8 cellular contexts compared by ENCODE assay signal in genomic region chr6:34235605-34236422, GRCh38. TPM values are rescaled to one million over a fixed set of nuclear protein-coding genes. Genes with fewer than 3 reads are reported as not detected.
DNase-seq lines count a peak whose midpoint lies in the region; ATAC-seq and TF ChIP-seq lines count a peak whose summit lies in the region.

No MANE protein-coding gene starts in this region.

- H3K4me3 ChIP-seq in AG09309 (ENCODE audit: control insufficient read depth, low read depth, low read length) (peak overlapping the region; percentile 83; the same call in 1 of the 2 replicates), fibroblast of mammary gland (ENCODE audit: control insufficient read depth, low read depth, low read length) (peak overlapping the region; percentile 68), neuronal stem cell (ENCODE audit: low read length in 2 of 2) (peak overlapping the region; percentile 85), upper lobe of right lung (peak overlapping the region; percentile 59)

- H2AFZ ChIP-seq in neuronal stem cell (ENCODE audit: low read length) = peak overlapping the region; percentile 90

- peak; percentile 2 for ATAC-seq in GM19397 (IDR thresholded peaks at IDR 0.05; ENCODE audit: unreplicated experiment)
- ATAC-seq in upper lobe of right lung = peak; percentile 58

- H3K9ac ChIP-seq in neuronal stem cell (ENCODE audit: low read depth, low read length, poor library complexity) = peak overlapping the region; percentile 100

- H3K27me3 Mint-ChIP-seq in activated T-helper 1 cell treated with anti-CD3 and anti-CD28 coated beads, Interleukin-12 subunit alpha, Interleukin-12 subunit beta, Interleukin-2, Interleukin-4 antibody, amounts not matched to agents 30 ng/mL and 10 ng/mL and 1 ng/mL, durations not matched to agents 14 hours and 24 hours and 36 hours (ENCODE audit: insufficient read depth) = no peaks in the 10 kb centered on the region

- peak overlapping the region; percentile 72 for H3K4me2 ChIP-seq in neuronal stem cell (ENCODE audit: insufficient read depth, low read length, poor library complexity, severe bottlenecking)

- no peak overlapping the region for H3K4ac ChIP-seq in neuronal stem cell (ENCODE audit: low read length)

- H3K4me1 ChIP-seq in neuronal stem cell (ENCODE audit: control insufficient read depth in 2 of 2, insufficient read depth in 1 of 2, low read depth in 1 of 2, low read length in 2 of 2) (peaks cover 2 to 19% of the 10 kb centered on the region in 2 donors), upper lobe of right lung (peaks cover 9% of the 10 kb centered on the region)

- H3K27ac Mint-ChIP-seq in activated T-helper 1 cell treated with anti-CD3 and anti-CD28 coated beads, Interleukin-12 subunit alpha, Interleukin-12 subunit beta, Interleukin-2, Interleukin-4 antibody, amounts not matched to agents 30 ng/mL and 10 ng/mL and 1 ng/mL, durations not matched to agents 14 hours and 24 hours and 36 hours = peak overlapping the region; percentile 92

- peak overlapping the region; percentile 100 for H3K23ac ChIP-seq in neuronal stem cell (ENCODE audit: low read depth, low read length, poor library complexity)

- DNase-seq in AG09309 (ENCODE audit: low read depth) (no peak), NCI-H226 (peak; percentile 89), fibroblast of mammary gland (ENCODE audit: low read depth) (peak; percentile 85), neuronal stem cell (ENCODE audit: low spot score) (peak; percentile 67), upper lobe of right lung (peak; percentile 85), HuH-7.5 (ENCODE audit: low spot score) (no peak)
- DNase-seq in activated T-helper 1 cell treated with anti-CD3 and anti-CD28 coated beads, Interleukin-12 subunit alpha, Interleukin-12 subunit beta, Interleukin-2, Interleukin-4 antibody, amounts not matched to agents 30 ng/mL and 10 ng/mL and 1 ng/mL, durations not matched to agents 14 hours and 24 hours and 36 hours (ENCODE audit: low spot score) = peak; percentile 38

- peaks cover 6 to 21% of the 10 kb centered on the region in 2 donors for H3K36me3 ChIP-seq in neuronal stem cell (replicated peaks in 1 of 2; ENCODE audit: control insufficient read depth in 2 of 2, insufficient read depth in 2 of 2, low read length in 2 of 2)
- peaks cover 4% of the 10 kb centered on the region for H3K36me3 ChIP-seq in upper lobe of right lung

- peak overlapping the region; percentile 94 for H3K27ac ChIP-seq in neuronal stem cell (replicated peaks; ENCODE audit: low read length)
- peak overlapping the region; percentile 89 for H3K27ac ChIP-seq in upper lobe of right lung

- no peak for TF ChIP-seq CTCF in AG09309 (IDR thresholded peaks at IDR 0.05; ENCODE audit: control insufficient read depth, insufficient read depth, low read depth, low read length, missing control alignments)
- TF ChIP-seq CTCF in fibroblast of mammary gland (conservative IDR thresholded peaks at IDR 0.05; ENCODE audit: control insufficient read depth, insufficient read depth, low read depth, low read length) = no peak
- TF ChIP-seq CTCF in upper lobe of right lung (IDR thresholded peaks at IDR 0.05) = no peak

- H2BK12ac ChIP-seq in neuronal stem cell (ENCODE audit: low read length) = no peak overlapping the region

- peak overlapping the region; percentile 72 for H3K14ac ChIP-seq in neuronal stem cell (ENCODE audit: low read length)

- no peak overlapping the region for H4K8ac ChIP-seq in neuronal stem cell (ENCODE audit: low read depth, low read length)

- H2BK5ac ChIP-seq in neuronal stem cell (ENCODE audit: low read length) = peak overlapping the region; percentile 19

- H2AK5ac ChIP-seq in neuronal stem cell (ENCODE audit: low read depth, low read length) = peak overlapping the region; percentile 88

- no peak overlapping the region for H4K91ac ChIP-seq in neuronal stem cell (ENCODE audit: low read depth, low read length, poor library complexity)

- H3K79me1 ChIP-seq in neuronal stem cell (ENCODE audit: low read depth, low read length) = peaks cover under 1% of the 10 kb centered on the region

- intact Hi-C loops in activated T-helper 1 cell treated with anti-CD3 and anti-CD28 coated beads, Interleukin-12 subunit alpha, Interleukin-12 subunit beta, Interleukin-2, Interleukin-4 antibody, amounts not matched to agents 30 ng/mL and 10 ng/mL and 1 ng/mL, durations not matched to agents 14 hours and 24 hours and 36 hours (cut with micrococcal nuclease) = loop anchor here (1.0 to 5.0 kb wide), 6 partner anchors 12 to 664 kb away; partner anchors contain the start of genes ANKS1A, SMIM29 and TAF11
- intact Hi-C loops in upper lobe of right lung (cut with DNase I) = no loop called here

- peak overlapping the region; percentile 86 for H3K4me3 Mint-ChIP-seq in activated T-helper 1 cell treated with anti-CD3 and anti-CD28 coated beads, Interleukin-12 subunit alpha, Interleukin-12 subunit beta, Interleukin-2, Interleukin-4 antibody, amounts not matched to agents 30 ng/mL and 10 ng/mL and 1 ng/mL, durations not matched to agents 14 hours and 24 hours and 36 hours

- H2BK15ac ChIP-seq in neuronal stem cell (ENCODE audit: low read length) = no peak overlapping the region

- H2BK120ac ChIP-seq in neuronal stem cell (ENCODE audit: low read depth, low read length) = peak overlapping the region; percentile 14

- H3K9me3 ChIP-seq in neuronal stem cell (replicated peaks in 1 of 2; ENCODE audit: control insufficient read depth in 2 of 2, insufficient read depth in 1 of 2, low read depth in 1 of 2, low read length in 2 of 2) (no peaks in the 10 kb centered on the region), upper lobe of right lung (no peaks in the 10 kb centered on the region)

- H3K18ac ChIP-seq in neuronal stem cell (ENCODE audit: low read length) = peak overlapping the region; percentile 98

- no peaks in the 10 kb centered on the region for H3K9me3 Mint-ChIP-seq in activated T-helper 1 cell treated with anti-CD3 and anti-CD28 coated beads, Interleukin-12 subunit alpha, Interleukin-12 subunit beta, Interleukin-2, Interleukin-4 antibody, amounts not matched to agents 30 ng/mL and 10 ng/mL and 1 ng/mL, durations not matched to agents 14 hours and 24 hours and 36 hours

- peaks cover 38% of the 10 kb centered on the region for H3K4me1 Mint-ChIP-seq in activated T-helper 1 cell treated with anti-CD3 and anti-CD28 coated beads, Interleukin-12 subunit alpha, Interleukin-12 subunit beta, Interleukin-2, Interleukin-4 antibody, amounts not matched to agents 30 ng/mL and 10 ng/mL and 1 ng/mL, durations not matched to agents 14 hours and 24 hours and 36 hours (ENCODE audit: low read depth)

- WGBS in neuronal stem cell (ENCODE audit: extremely low coverage in 2 of 2, insufficient read length in 2 of 2, insufficient replicate concordance in 1 of 2), 2 donors = no CpG with 5 or more reads among the region's 54 CpGs

- peaks cover 0 to 2% (median 0%) of the 10 kb centered on the region in 3 experiments for H3K27me3 ChIP-seq in neuronal stem cell (ENCODE audit: control insufficient read depth in 3 of 3, insufficient read depth in 3 of 3, low read depth in 1 of 3, low read length in 3 of 3)
- H3K27me3 ChIP-seq in upper lobe of right lung = no peaks in the 10 kb centered on the region

- peaks cover 19% of the 10 kb centered on the region for H3K36me3 Mint-ChIP-seq in activated T-helper 1 cell treated with anti-CD3 and anti-CD28 coated beads, Interleukin-12 subunit alpha, Interleukin-12 subunit beta, Interleukin-2, Interleukin-4 antibody, amounts not matched to agents 30 ng/mL and 10 ng/mL and 1 ng/mL, durations not matched to agents 14 hours and 24 hours and 36 hours (ENCODE audit: low read depth)

RNA-seq across cellular contexts. Expression of gene HMGA1, which starts 0.9 kb away (rescaled TPM):
- 415 and 438 TPM in 2 replicates for total RNA-seq in activated T-helper 1 cell treated with anti-CD3 and anti-CD28 coated beads, Interleukin-12 subunit alpha, Interleukin-12 subunit beta, Interleukin-2, Interleukin-4 antibody, amounts not matched to agents 30 ng/mL and 10 ng/mL and 1 ng/mL, durations not matched to agents 14 hours and 24 hours and 36 hours
- polyA plus RNA-seq in neuronal stem cell (2013, experiment 1 of 2) = 2,319 TPM
- polyA plus RNA-seq in neuronal stem cell (2013, experiment 2 of 2) = 2,280 TPM
- total RNA-seq in upper lobe of right lung = 54.7 TPM

RNA-seq across cellular contexts. Expression of gene SMIM29, which starts 13.0 kb away (rescaled TPM):
- total RNA-seq in activated T-helper 1 cell treated with anti-CD3 and anti-CD28 coated beads, Interleukin-12 subunit alpha, Interleukin-12 subunit beta, Interleukin-2, Interleukin-4 antibody, amounts not matched to agents 30 ng/mL and 10 ng/mL and 1 ng/mL, durations not matched to agents 14 hours and 24 hours and 36 hours = 14.3 and 15.0 TPM in 2 replicates
- 6.3 TPM for polyA plus RNA-seq in neuronal stem cell (2013, experiment 1 of 2)
- 6.1 TPM for polyA plus RNA-seq in neuronal stem cell (2013, experiment 2 of 2)
- 32.6 TPM for total RNA-seq in upper lobe of right lung

Comparison
In these comparisons a context has a peak if more than half of its experiments do, and no peak if none do; other contexts are left out.
1. DNase-seq: peak in NCI-H226 (single experiment), activated T-helper 1 cell treated with anti-CD3 and anti-CD28 coated beads, Interleukin-12 subunit alpha, Interleukin-12 subunit beta, Interleukin-2, Interleukin-4 antibody, amounts not matched to agents 30 ng/mL and 10 ng/mL and 1 ng/mL, durations not matched to agents 14 hours and 24 hours and 36 hours (single experiment), fibroblast of mammary gland (single experiment), neuronal stem cell (single experiment) and upper lobe of right lung (single experiment); none in AG09309 (single experiment) and HuH-7.5 (single experiment).
2. Peak in every context shown above with its lines, with median percentiles within 50 percentile points of each other: H3K4me3 ChIP-seq.